23 cellular contexts compared by ENCODE assay signal in genomic region chr20:49478266-49478665, GRCh38. TPM values are rescaled to one million over a fixed set of nuclear protein-coding genes. Genes with fewer than 3 reads are reported as not detected.
"Had no signal": no experiment of that assay in that cellular context is flagged by ENCODE, and none has a peak within 500 bp of the region (broad histone marks: within the 10 kb centered on the region; RNA-seq: fewer than 3 reads in every experiment).

No MANE protein-coding gene starts in this region.

- H3K36me3 Mint-ChIP-seq: activated CD4-positive, alpha-beta memory T cell treated with anti-CD3 and anti-CD28 coated beads for 36 hours; activated naive CD8-positive, alpha-beta T cell; IgD-negative memory B cell had no signal

- H3K4me1 Mint-ChIP-seq: activated CD4-positive, alpha-beta T cell treated with anti-CD3 and anti-CD28 coated beads, Interleukin-2, amount 10 ng/mL, durations not matched to agents 7 days and 5 days; activated T-helper 17 cell treated with anti-CD3 and anti-CD28 coated beads, Interleukin-2, amount 50 U/mL, for 72 hours; IgD-negative memory B cell had no signal

- H3K27ac Mint-ChIP-seq: activated CD4-positive, alpha-beta memory T cell treated with anti-CD3 and anti-CD28 coated beads for 36 hours; activated CD4-positive, alpha-beta T cell treated with anti-CD3 and anti-CD28 coated beads, Interleukin-2, amount 10 ng/mL, durations not matched to agents 7 days and 5 days; activated naive CD4-positive, alpha-beta T cell treated with anti-CD3 and anti-CD28 coated beads for 36 hours; activated naive CD8-positive, alpha-beta T cell; activated T-helper 17 cell treated with anti-CD3 and anti-CD28 coated beads, Interleukin-2, amount 50 U/mL, for 72 hours; IgD-negative memory B cell; T-helper 1 cell treated with Interleukin-12 subunit alpha and Interleukin-12 subunit beta and Interleukin-4 antibody, amounts not matched to agents 30 μg/mL and 1 μg/mL, for 36 hours had no signal

- H3K4me3 Mint-ChIP-seq: activated CD4-positive, alpha-beta memory T cell treated with anti-CD3 and anti-CD28 coated beads for 36 hours; activated CD4-positive, alpha-beta T cell treated with anti-CD3 and anti-CD28 coated beads, Interleukin-2, amount 10 ng/mL, durations not matched to agents 7 days and 5 days; activated naive CD4-positive, alpha-beta T cell treated with anti-CD3 and anti-CD28 coated beads for 36 hours; activated naive CD8-positive, alpha-beta T cell; activated T-helper 17 cell treated with anti-CD3 and anti-CD28 coated beads, Interleukin-2, amount 50 U/mL, for 72 hours; IgD-negative memory B cell; T-helper 1 cell treated with Interleukin-12 subunit alpha and Interleukin-12 subunit beta and Interleukin-4 antibody, amounts not matched to agents 30 μg/mL and 1 μg/mL, for 36 hours had no signal

- ATAC-seq: activated T-helper 17 cell treated with anti-CD3 and anti-CD28 coated beads, Interleukin-2, amount 50 U/mL, for 72 hours; PC-3 had no signal

- DNase-seq: activated CD4-positive, alpha-beta memory T cell treated with anti-CD3 and anti-CD28 coated beads for 36 hours; activated CD4-positive, alpha-beta T cell treated with anti-CD3 and anti-CD28 coated beads, Interleukin-2, amount 10 ng/mL, durations not matched to agents 7 days and 5 days; activated CD4-positive, CD25-positive, alpha-beta regulatory T cell; activated CD8-positive, alpha-beta memory T cell treated with anti-CD3 and anti-CD28 coated beads for 24 hours; activated gamma-delta T cell; activated naive CD4-positive, alpha-beta T cell treated with anti-CD3 and anti-CD28 coated beads for 36 hours; activated T-cell treated with anti-CD3 and anti-CD28 coated beads for 4 hours; activated T-cell treated with anti-CD3 and anti-CD28 coated beads, Interleukin-2, amount 50 U/mL, for 48 hours; amygdala; KG1; NCI-H1092; NCI-H1417; NCI-H1694 treated with DMSO at 0.1 percent for 48 hours; NCI-H2029 treated with DMSO at 0.1 percent for 48 hours; NCI-H345; NCI-H510A; NCI-H526 treated with DMSO at 0.1 percent for 48 hours; PC-3; SHP77 treated with DMSO at 0.1 percent for 48 hours had no signal

- H3K9me3 Mint-ChIP-seq: activated CD4-positive, alpha-beta memory T cell treated with anti-CD3 and anti-CD28 coated beads for 36 hours; activated CD4-positive, alpha-beta T cell treated with anti-CD3 and anti-CD28 coated beads, Interleukin-2, amount 10 ng/mL, durations not matched to agents 7 days and 5 days; activated naive CD4-positive, alpha-beta T cell treated with anti-CD3 and anti-CD28 coated beads for 36 hours; activated T-helper 17 cell treated with anti-CD3 and anti-CD28 coated beads, Interleukin-2, amount 50 U/mL, for 72 hours; T-helper 1 cell treated with Interleukin-12 subunit alpha and Interleukin-12 subunit beta and Interleukin-4 antibody, amounts not matched to agents 30 μg/mL and 1 μg/mL, for 36 hours had no signal

RNA-seq across cellular contexts. Expression of gene KCNB1, which starts 4.2 kb away (rescaled TPM):
- total RNA-seq: activated CD4-positive, alpha-beta memory T cell treated with anti-CD3 and anti-CD28 coated beads for 36 hours; activated naive CD4-positive, alpha-beta T cell treated with anti-CD3 and anti-CD28 coated beads for 36 hours; activated T-helper 17 cell treated with anti-CD3 and anti-CD28 coated beads, Interleukin-2, amount 50 U/mL, for 72 hours had no signal
- polyA plus RNA-seq: IgD-negative memory B cell had no signal
